In genomic region chr9:3662671-3663070, GRCh38 we compare ENCODE assay signal across 36 cellular contexts.
DNase-seq lines count a peak whose midpoint lies in the region; FAIRE-seq and TF ChIP-seq lines count a peak whose summit lies in the region.
"Had no signal": no experiment of that assay in that cellular context is flagged by ENCODE, and none has a peak within 500 bp of the region (broad histone marks: within the 10 kb centered on the region; RNA-seq: fewer than 3 reads in every experiment).

No MANE protein-coding gene starts in this region.

- in situ Hi-C loops in GM13976 (cut with MboI; ENCODE audit: low sequenced_read_pairs, unreplicated experiment): no loop called here

- peaks cover 15% of the 10 kb centered on the region for H3K4me1 Mint-ChIP-seq in astrocyte (ENCODE audit: low read depth, unreplicated experiment)
- H3K4me1 Mint-ChIP-seq: activated T-helper 17 cell treated with anti-CD3 and anti-CD28 coated beads, Interleukin-2, amount 50 U/mL, for 72 hours; central memory CD8-positive, alpha-beta T cell; immature natural killer cell; naive thymus-derived CD4-positive, alpha-beta T cell had no signal

- peak overlapping the region; percentile 63 for H3K27ac Mint-ChIP-seq in astrocyte (ENCODE audit: unreplicated experiment)
- H3K27ac Mint-ChIP-seq: activated CD8-positive, alpha-beta T cell treated with anti-CD3 and anti-CD28 coated beads, Interleukin-2, amount 10 ng/mL, durations not matched to agents 7 days and 5 days; activated naive CD4-positive, alpha-beta T cell treated with anti-CD3 and anti-CD28 coated beads, Interleukin-2, amount 50 U/mL, for 24 hours; activated T-helper 17 cell treated with anti-CD3 and anti-CD28 coated beads, Interleukin-2, amount 50 U/mL, for 72 hours; immature natural killer cell; naive thymus-derived CD4-positive, alpha-beta T cell had no signal

- peaks cover 2% of the 10 kb centered on the region for H3K27me3 Mint-ChIP-seq in astrocyte (ENCODE audit: low read depth, unreplicated experiment)
- H3K27me3 Mint-ChIP-seq: activated naive CD4-positive, alpha-beta T cell treated with anti-CD3 and anti-CD28 coated beads, Interleukin-2, amount 50 U/mL, for 24 hours; activated T-helper 17 cell treated with anti-CD3 and anti-CD28 coated beads, Interleukin-2, amount 50 U/mL, for 72 hours; central memory CD8-positive, alpha-beta T cell had no signal

- no peak overlapping the region for H3K4me2 ChIP-seq in astrocyte (ENCODE audit: low read length)
- H3K4me2 ChIP-seq: BLaER1 had no signal

- peak; percentile 13 for DNase-seq in Daoy (ENCODE audit: low read depth)
- peak; percentile 50 for DNase-seq in astrocyte (ENCODE audit: low read depth)
- peak; percentile 22 for DNase-seq in fibroblast of pulmonary artery (ENCODE audit: low read depth)
- DNase-seq in non-pigmented ciliary epithelial cell (ENCODE audit: low read depth): peak; percentile 38
- DNase-seq in GM13976 (ENCODE audit: low spot score): no peak
- DNase-seq in NCI-H2196 treated with DMSO at 0.1 percent for 48 hours (lab: John Stamatoyannopoulos, UW; ENCODE audit: unreplicated experiment): no peak
- no peak for DNase-seq in NCI-H1105 treated with DMSO at 0.1 percent for 48 hours (lab: John Stamatoyannopoulos, UW)
- no peak for DNase-seq in middle frontal gyrus (ENCODE audit: extremely low spot score, low spot score)
- DNase-seq: activated CD4-positive, alpha-beta T cell treated with anti-CD3 and anti-CD28 coated beads for 4 hours; activated CD8-positive, alpha-beta T cell treated with anti-CD3 and anti-CD28 coated beads, Interleukin-2, amount 10 ng/mL, durations not matched to agents 7 days and 5 days; amygdala; hypothalamus; immature natural killer cell; Karpas-422; left ventricle myocardium superior; MV-4-11; naive thymus-derived CD4-positive, alpha-beta T cell; NCI-H146; NCI-H2107; nucleus accumbens; psoas muscle; SIG-M5; sigmoid colon; stimulated activated CD4-positive, alpha-beta T cell treated with anti-CD3 and anti-CD28 coated beads, Interleukin-4, amount 100 ng/mL, for 1 hour; stomach; T-helper 9 cell; thyroid gland; uterus had no signal

- H3K27me3 ChIP-seq in astrocyte (ENCODE audit: insufficient read depth, low read length): no peaks in the 10 kb centered on the region
- H3K27me3 ChIP-seq: BLaER1, sigmoid colon, stomach, thyroid gland, uterus had no signal

- H3K27ac ChIP-seq in astrocyte (ENCODE audit: low read depth, low read length): no peak overlapping the region
- H3K27ac ChIP-seq: BLaER1, psoas muscle, sigmoid colon, stomach, uterus, VCaP had no signal

- no peaks in the 10 kb centered on the region for H4K20me1 ChIP-seq in astrocyte (ENCODE audit: insufficient read depth, low read length)
- H4K20me1 ChIP-seq: BLaER1 had no signal

- H3K9me3 ChIP-seq in astrocyte (ENCODE audit: insufficient read depth, low read depth, low read length): no peaks in the 10 kb centered on the region
- H3K9me3 ChIP-seq: BLaER1, HAP-1, psoas muscle, sigmoid colon, stomach, thyroid gland, uterus had no signal

- no peak overlapping the region for H2AFZ ChIP-seq in astrocyte (ENCODE audit: low read depth, low read length)

- no peak overlapping the region for H3K9ac ChIP-seq in astrocyte (ENCODE audit: low read length)
- H3K9ac ChIP-seq: BLaER1 had no signal

- H3K79me2 ChIP-seq in astrocyte (ENCODE audit: insufficient read depth, low read length): no peaks in the 10 kb centered on the region

- H3K36me3 ChIP-seq in astrocyte (ENCODE audit: insufficient read depth, low read length): no peaks in the 10 kb centered on the region
- H3K36me3 ChIP-seq: BLaER1, HAP-1, sigmoid colon, stomach, thyroid gland, uterus had no signal

- no peaks in the 10 kb centered on the region for H3K36me3 Mint-ChIP-seq in astrocyte (ENCODE audit: low read depth, unreplicated experiment)

- H3K9me3 Mint-ChIP-seq in astrocyte (ENCODE audit: unreplicated experiment): no peaks in the 10 kb centered on the region
- H3K9me3 Mint-ChIP-seq: activated naive CD4-positive, alpha-beta T cell treated with anti-CD3 and anti-CD28 coated beads, Interleukin-2, amount 50 U/mL, for 24 hours; activated T-helper 17 cell treated with anti-CD3 and anti-CD28 coated beads, Interleukin-2, amount 50 U/mL, for 72 hours; central memory CD8-positive, alpha-beta T cell; immature natural killer cell; naive thymus-derived CD4-positive, alpha-beta T cell had no signal

- no peak for TF ChIP-seq CTCF in astrocyte (IDR thresholded peaks at IDR 0.05; ENCODE audit: insufficient read depth, low read depth, low read length)
- TF ChIP-seq CTCF in fibroblast of pulmonary artery (IDR thresholded peaks at IDR 0.05; ENCODE audit: low read length, missing control alignments): no peak
- no peak for TF ChIP-seq CTCF in GM13976 (IDR thresholded peaks at IDR 0.05; ENCODE audit: borderline replicate concordance, control extremely low read depth, extremely low read depth, insufficient read depth, missing control alignments)

- peaks cover 4% of the 10 kb centered on the region for H3K4me1 ChIP-seq in astrocyte (ENCODE audit: insufficient read depth, low read length)
- H3K4me1 ChIP-seq: BLaER1, HAP-1, psoas muscle, uterus had no signal

- no peak overlapping the region for H3K4me3 Mint-ChIP-seq in astrocyte (ENCODE audit: unreplicated experiment)
- H3K4me3 Mint-ChIP-seq: activated CD8-positive, alpha-beta T cell treated with anti-CD3 and anti-CD28 coated beads, Interleukin-2, amount 10 ng/mL, durations not matched to agents 7 days and 5 days; activated naive CD4-positive, alpha-beta T cell treated with anti-CD3 and anti-CD28 coated beads, Interleukin-2, amount 50 U/mL, for 24 hours; activated T-helper 17 cell treated with anti-CD3 and anti-CD28 coated beads, Interleukin-2, amount 50 U/mL, for 72 hours; central memory CD8-positive, alpha-beta T cell; immature natural killer cell; naive thymus-derived CD4-positive, alpha-beta T cell had no signal

- no peak overlapping the region for H3K4me3 ChIP-seq in astrocyte (ENCODE audit: insufficient read depth, low read depth, low read length)
- no peak overlapping the region for H3K4me3 ChIP-seq in fibroblast of pulmonary artery (replicated peaks; ENCODE audit: low read depth, low read length)
- H3K4me3 ChIP-seq: BLaER1, HAP-1, psoas muscle, sigmoid colon, stomach, thyroid gland, uterus had no signal

- FAIRE-seq in astrocyte (lab: Jason Lieb, UNC): no peak
- FAIRE-seq: HepG2, RCC 7860 had no signal

Comparison
In these comparisons a context has a peak if more than half of its experiments do, and no peak if none do; other contexts are left out.
1. DNase-seq: peak in Daoy (single experiment), astrocyte (single experiment), fibroblast of pulmonary artery (single experiment) and non-pigmented ciliary epithelial cell (single experiment); none in GM13976 (single experiment), NCI-H2196 treated with DMSO at 0.1 percent for 48 hours (single experiment), NCI-H1105 treated with DMSO at 0.1 percent for 48 hours (single experiment) and middle frontal gyrus (single experiment).